Comparison of ENCODE assay signal across 32 cellular contexts in the genomic region with DNA sequence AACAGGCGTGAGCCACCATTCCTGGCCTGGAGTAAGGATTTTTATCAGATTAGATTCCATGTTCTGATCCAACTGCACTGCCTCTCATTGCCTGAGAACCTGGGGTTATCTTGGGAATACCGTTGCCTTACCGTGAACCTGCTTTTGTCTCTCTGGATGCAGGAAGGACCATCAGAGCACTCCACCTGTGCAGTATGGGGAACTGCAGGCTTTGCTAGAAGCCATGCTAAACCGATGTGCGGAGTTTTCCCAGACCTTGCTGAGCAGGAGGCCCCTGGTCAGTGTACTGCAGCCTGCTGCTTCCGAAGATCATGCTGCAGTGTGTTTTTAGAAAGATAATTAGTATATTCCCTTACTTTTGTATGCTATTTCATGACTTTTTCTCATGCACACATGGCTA. TPM values are rescaled to one million over a fixed set of nuclear protein-coding genes. Genes with fewer than 3 reads are reported as not detected.
DNase-seq lines count a peak whose midpoint lies in the region; ATAC-seq and TF ChIP-seq lines count a peak whose summit lies in the region.
"Had no signal": no experiment of that assay in that cellular context is flagged by ENCODE, and none has a peak within 500 bp of the region (broad histone marks: within the 10 kb centered on the region; RNA-seq: fewer than 3 reads in every experiment).

No MANE protein-coding gene starts in this region.

- H3K9me2 ChIP-seq in Loucy (replicated peaks; ENCODE audit: low read depth, low read length): no peaks in the 10 kb centered on the region

- no peaks in the 10 kb centered on the region for H3K9me3 ChIP-seq in Loucy (ENCODE audit: insufficient read depth, low read depth, low read length)
- H3K9me3 ChIP-seq: Caco-2, heart right ventricle had no signal

- H3K79me2 ChIP-seq in Loucy (ENCODE audit: insufficient read depth, low read length): no peaks in the 10 kb centered on the region

- no peaks in the 10 kb centered on the region for H4K20me1 ChIP-seq in Loucy (ENCODE audit: insufficient read depth, low read length, poor library complexity, severe bottlenecking)

- no peak overlapping the region for H2AFZ ChIP-seq in Loucy (ENCODE audit: low read length)
- H2AFZ ChIP-seq: PC-9 had no signal

- H3K4me1 Mint-ChIP-seq in progenitor cell of endocrine pancreas (ENCODE audit: low read depth): peaks cover 1% of the 10 kb centered on the region
- H3K4me1 Mint-ChIP-seq: nephron had no signal

- H3K4me1 ChIP-seq in Loucy (ENCODE audit: insufficient read depth, low read length, poor library complexity, severe bottlenecking): peaks cover 3% of the 10 kb centered on the region
- H3K4me1 ChIP-seq: Caco-2, heart right ventricle had no signal

- 0 out of 2 replicates have a peak, but pooled peaks have one; percentile 17 for TF ChIP-seq CTCF in Loucy (conservative IDR thresholded peaks at IDR 0.05; ENCODE audit: low read length)
- peak; percentile 11 for TF ChIP-seq CTCF in epithelial cell of esophagus (IDR thresholded peaks at IDR 0.05; ENCODE audit: insufficient read depth, low read depth, low read length, missing control alignments)
- TF ChIP-seq CTCF in progenitor cell of endocrine pancreas (IDR thresholded peaks at IDR 0.05; ENCODE audit: unreplicated experiment): peak; percentile 25

- H3K4me3 Mint-ChIP-seq in progenitor cell of endocrine pancreas (ENCODE audit: low read depth): no peak overlapping the region
- H3K4me3 Mint-ChIP-seq: activated CD4-positive, alpha-beta T cell treated with anti-CD3 and anti-CD28 coated beads for 36 hours; activated CD8-positive, alpha-beta T cell treated with anti-CD3 and anti-CD28 coated beads for 36 hours; activated T-helper 1 cell treated with anti-CD3 and anti-CD28 coated beads, Interleukin-12 subunit alpha, Interleukin-12 subunit beta, Interleukin-2, Interleukin-4 antibody, amounts not matched to agents 30 ng/mL and 10 ng/mL and 1 ng/mL, durations not matched to agents 14 hours and 24 hours and 36 hours; nephron; T-helper 2 cell treated with Interferon-gamma antibody and Interleukin-4, amounts not matched to agents 5 μg/mL and 100 μg/mL, for 36 hours had no signal

- H3K27me3 Mint-ChIP-seq in progenitor cell of endocrine pancreas: peaks cover 23% of the 10 kb centered on the region
- H3K27me3 Mint-ChIP-seq: activated CD8-positive, alpha-beta T cell treated with anti-CD3 and anti-CD28 coated beads for 36 hours had no signal

- H3K27me3 ChIP-seq in Loucy (ENCODE audit: insufficient read depth, low read length, poor library complexity, severe bottlenecking): no peaks in the 10 kb centered on the region

- no peak overlapping the region for H3K27ac Mint-ChIP-seq in progenitor cell of endocrine pancreas
- H3K27ac Mint-ChIP-seq: activated CD4-positive, alpha-beta T cell treated with anti-CD3 and anti-CD28 coated beads for 36 hours; activated CD8-positive, alpha-beta T cell treated with anti-CD3 and anti-CD28 coated beads for 36 hours; activated T-helper 1 cell treated with anti-CD3 and anti-CD28 coated beads, Interleukin-12 subunit alpha, Interleukin-12 subunit beta, Interleukin-2, Interleukin-4 antibody, amounts not matched to agents 30 ng/mL and 10 ng/mL and 1 ng/mL, durations not matched to agents 14 hours and 24 hours and 36 hours; nephron; T-helper 2 cell treated with Interferon-gamma antibody and Interleukin-4, amounts not matched to agents 5 μg/mL and 100 μg/mL, for 36 hours had no signal

- H3K9ac ChIP-seq in Loucy (ENCODE audit: low read depth, low read length, poor library complexity, severe bottlenecking): no peak overlapping the region

- DNase-seq in NCI-H146 (lab: John Stamatoyannopoulos, UW) (peak; percentile 6), NCI-H146 treated with DMSO at 0.1 percent for 48 hours (lab: John Stamatoyannopoulos, UW; ENCODE audit: unreplicated experiment) (no peak), epithelial cell of esophagus (ENCODE audit: low read depth) (no peak), progenitor cell of endocrine pancreas (ENCODE audit: low spot score, unreplicated experiment) (no peak), AG08396 (ENCODE audit: low spot score) (no peak)
- DNase-seq: 8988T; activated CD4-positive, alpha-beta T cell treated with anti-CD3 and anti-CD28 coated beads for 36 hours; activated CD8-positive, alpha-beta memory T cell treated with anti-CD3 and anti-CD28 coated beads, Interleukin-2, amount 50 U/mL, for 48 hours; activated CD8-positive, alpha-beta T cell treated with anti-CD3 and anti-CD28 coated beads for 36 hours; activated naive CD4-positive, alpha-beta T cell treated with Interleukin-2 at 50 U/mL for 16 hours; DMS79; GF-D8; GOT3; heart right ventricle; Kasumi-1; left cardiac atrium; MV-4-11; NCI-H1694 treated with DMSO at 0.1 percent for 48 hours; NCI-H510A treated with DMSO at 0.1 percent for 48 hours; PC-9; Right ventricle myocardium superior; stimulated activated CD4-positive, alpha-beta T cell treated with anti-CD3 and anti-CD28 coated beads, Interleukin-15, amount 100 ng/mL, for 24 hours; stimulated activated CD4-positive, alpha-beta T cell treated with anti-CD3 and anti-CD28 coated beads, Interleukin-4, amount 100 ng/mL, for 4 hours; trophoblast cell had no signal

- no peaks in the 10 kb centered on the region for H3F3A ChIP-seq in Loucy (ENCODE audit: low read depth)

- H3K4me2 ChIP-seq in Loucy (ENCODE audit: low read depth, low read length, poor library complexity, severe bottlenecking): no peak overlapping the region
- H3K4me2 ChIP-seq: PC-9 had no signal

- no peaks in the 10 kb centered on the region for H3K36me3 ChIP-seq in Loucy (ENCODE audit: insufficient read depth, low read length)
- H3K36me3 ChIP-seq: heart right ventricle had no signal

- ATAC-seq in GM18868 (IDR thresholded peaks at IDR 0.05; ENCODE audit: unreplicated experiment) (no peak), GM21786 (IDR thresholded peaks at IDR 0.05; ENCODE audit: unreplicated experiment) (no peak)
- ATAC-seq: activated CD4-positive, alpha-beta T cell treated with anti-CD3 and anti-CD28 coated beads for 36 hours; activated CD8-positive, alpha-beta T cell treated with anti-CD3 and anti-CD28 coated beads for 36 hours; heart right ventricle; left cardiac atrium had no signal

- H3K4me3 ChIP-seq in Loucy (ENCODE audit: low read length, poor library complexity, severe bottlenecking) (no peak overlapping the region), epithelial cell of esophagus (ENCODE audit: low read length) (no peak overlapping the region)
- H3K4me3 ChIP-seq: heart right ventricle, PC-9 had no signal

- H3K36me3 Mint-ChIP-seq in progenitor cell of endocrine pancreas (ENCODE audit: insufficient read depth): no peaks in the 10 kb centered on the region

- H3K9me3 Mint-ChIP-seq in progenitor cell of endocrine pancreas (ENCODE audit: low read depth): no peaks in the 10 kb centered on the region
- H3K9me3 Mint-ChIP-seq: activated CD8-positive, alpha-beta T cell treated with anti-CD3 and anti-CD28 coated beads for 36 hours; activated T-helper 1 cell treated with anti-CD3 and anti-CD28 coated beads, Interleukin-12 subunit alpha, Interleukin-12 subunit beta, Interleukin-2, Interleukin-4 antibody, amounts not matched to agents 30 ng/mL and 10 ng/mL and 1 ng/mL, durations not matched to agents 14 hours and 24 hours and 36 hours; nephron; T-helper 2 cell treated with Interferon-gamma antibody and Interleukin-4, amounts not matched to agents 5 μg/mL and 100 μg/mL, for 36 hours had no signal

RNA-seq across cellular contexts. Expression of a gene that starts 43.6 kb away (rescaled TPM):
- total RNA-seq in progenitor cell of endocrine pancreas: 1.0 and 1.5 TPM in 2 replicates
- total RNA-seq: Caco-2, osteocyte, Right ventricle myocardium superior had no signal

RNA-seq across cellular contexts. Expression of a gene that starts 54.3 kb away (rescaled TPM):
- total RNA-seq in progenitor cell of endocrine pancreas: 119 and 129 TPM in 2 replicates

RNA-seq across cellular contexts. Expression of a gene that starts 57.6 kb away (rescaled TPM):
- total RNA-seq in progenitor cell of endocrine pancreas: 23.3 and 24.2 TPM in 2 replicates
